8 cellular contexts compared by ENCODE assay signal in the genomic region with DNA sequence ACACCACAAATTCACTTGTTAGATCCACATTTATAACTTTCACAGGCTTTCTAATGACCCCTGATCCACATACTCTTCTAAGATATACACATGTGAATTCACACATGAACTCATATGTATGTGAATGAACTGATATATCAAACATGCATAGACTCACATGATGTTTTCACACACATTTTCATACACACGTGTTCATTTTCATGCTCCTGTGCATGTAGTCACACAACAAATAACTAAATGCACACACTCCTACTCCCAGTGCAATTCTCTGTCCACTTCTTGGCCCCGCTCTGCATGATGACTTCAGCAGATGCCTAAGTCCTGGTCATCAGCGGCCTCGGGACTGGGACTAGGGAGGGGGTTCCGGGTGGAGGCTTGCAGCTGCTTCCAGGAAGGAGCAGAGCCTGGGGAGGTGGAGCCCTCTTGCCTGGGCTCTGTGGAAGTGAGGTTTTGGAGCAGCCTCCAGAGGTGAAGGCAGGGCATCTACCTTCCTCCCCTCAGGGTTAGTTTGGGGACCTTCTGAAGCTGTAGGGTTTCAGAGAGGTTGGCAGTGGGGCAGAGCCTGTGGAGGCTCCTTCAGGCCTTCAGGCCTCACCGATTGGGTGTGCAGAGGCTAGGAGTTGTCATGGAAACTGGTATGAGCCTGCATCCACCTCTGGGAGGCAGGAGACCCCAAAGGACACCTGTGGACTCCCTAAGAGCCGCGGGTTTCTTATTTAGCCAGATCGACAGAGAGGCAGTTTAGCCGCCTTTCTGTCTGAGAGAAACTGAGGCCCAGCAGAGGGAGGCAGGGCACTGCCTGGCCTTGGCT. TPM values are rescaled to one million over a fixed set of nuclear protein-coding genes. Genes with fewer than 3 reads are reported as not detected.
DNase-seq lines count a peak whose midpoint lies in the region; ATAC-seq, FAIRE-seq and TF ChIP-seq lines count a peak whose summit lies in the region.

No MANE protein-coding gene starts in this region.

- H3K27me3 Mint-ChIP-seq in activated T-helper 2 cell treated with anti-CD3 and anti-CD28 coated beads, Interferon-gamma antibody, Interleukin-2, Interleukin-4, amounts not matched to agents 10 μg/mL and 5 μg/mL and 100 μg/mL, durations not matched to agents 14 hours and 24 hours and 36 hours (ENCODE audit: low read depth) = peaks cover 3% of the 10 kb centered on the region
- H3K27me3 Mint-ChIP-seq in glutamatergic neuron (ENCODE audit: unreplicated experiment) = peaks cover 11% of the 10 kb centered on the region
- H3K27me3 Mint-ChIP-seq in osteocyte (ENCODE audit: unreplicated experiment) = no peaks in the 10 kb centered on the region

- TF ChIP-seq CTCF in glutamatergic neuron (IDR thresholded peaks at IDR 0.05; ENCODE audit: partially characterized antibody, unreplicated experiment) = no peak
- no peak for TF ChIP-seq CTCF in osteocyte (IDR thresholded peaks at IDR 0.05)

- H3K36me3 Mint-ChIP-seq in activated T-helper 2 cell treated with anti-CD3 and anti-CD28 coated beads, Interferon-gamma antibody, Interleukin-2, Interleukin-4, amounts not matched to agents 10 μg/mL and 5 μg/mL and 100 μg/mL, durations not matched to agents 14 hours and 24 hours and 36 hours (ENCODE audit: low read depth) = peaks cover 9% of the 10 kb centered on the region
- H3K36me3 Mint-ChIP-seq in glutamatergic neuron (ENCODE audit: unreplicated experiment) = no peaks in the 10 kb centered on the region
- H3K36me3 Mint-ChIP-seq in osteocyte (ENCODE audit: unreplicated experiment) = peaks cover 13% of the 10 kb centered on the region

- intact Hi-C loops in activated T-helper 2 cell treated with anti-CD3 and anti-CD28 coated beads, Interferon-gamma antibody, Interleukin-2, Interleukin-4, amounts not matched to agents 10 μg/mL and 5 μg/mL and 100 μg/mL, durations not matched to agents 14 hours and 24 hours and 36 hours (cut with micrococcal nuclease) = no loop called here

- peak; percentile 96 for DNase-seq in H54 (ENCODE audit: insufficient read length, low spot score)
- no peak for DNase-seq in activated T-helper 2 cell treated with anti-CD3 and anti-CD28 coated beads, Interferon-gamma antibody, Interleukin-2, Interleukin-4, amounts not matched to agents 10 μg/mL and 5 μg/mL and 100 μg/mL, durations not matched to agents 14 hours and 24 hours and 36 hours (ENCODE audit: low spot score)
- DNase-seq in glutamatergic neuron = no peak
- DNase-seq in osteocyte (ENCODE audit: extremely low spot score, unreplicated experiment) = no peak
- no peak for DNase-seq in HuH-7 (ENCODE audit: low spot score)
- no peak for DNase-seq in D341Med (ENCODE audit: low spot score)

- peak overlapping the region; percentile 34 for H3K27ac Mint-ChIP-seq in activated T-helper 2 cell treated with anti-CD3 and anti-CD28 coated beads, Interferon-gamma antibody, Interleukin-2, Interleukin-4, amounts not matched to agents 10 μg/mL and 5 μg/mL and 100 μg/mL, durations not matched to agents 14 hours and 24 hours and 36 hours
- H3K27ac Mint-ChIP-seq in glutamatergic neuron (ENCODE audit: unreplicated experiment) = peak overlapping the region; percentile 77
- peak overlapping the region; percentile 89 for H3K27ac Mint-ChIP-seq in osteocyte (ENCODE audit: unreplicated experiment)

- ATAC-seq in HG02885 (IDR thresholded peaks at IDR 0.05; ENCODE audit: poor library complexity, unreplicated experiment) (no peak), HG03571 (IDR thresholded peaks at IDR 0.05; ENCODE audit: unreplicated experiment) (no peak)

- no peaks in the 10 kb centered on the region for H3K9me3 Mint-ChIP-seq in activated T-helper 2 cell treated with anti-CD3 and anti-CD28 coated beads, Interferon-gamma antibody, Interleukin-2, Interleukin-4, amounts not matched to agents 10 μg/mL and 5 μg/mL and 100 μg/mL, durations not matched to agents 14 hours and 24 hours and 36 hours
- peaks cover 14% of the 10 kb centered on the region for H3K9me3 Mint-ChIP-seq in glutamatergic neuron (ENCODE audit: unreplicated experiment)
- H3K9me3 Mint-ChIP-seq in osteocyte (ENCODE audit: unreplicated experiment) = no peaks in the 10 kb centered on the region

- H3K4me1 Mint-ChIP-seq in activated T-helper 2 cell treated with anti-CD3 and anti-CD28 coated beads, Interferon-gamma antibody, Interleukin-2, Interleukin-4, amounts not matched to agents 10 μg/mL and 5 μg/mL and 100 μg/mL, durations not matched to agents 14 hours and 24 hours and 36 hours (ENCODE audit: low read depth) = peaks cover 16% of the 10 kb centered on the region
- H3K4me1 Mint-ChIP-seq in glutamatergic neuron (ENCODE audit: low read depth, unreplicated experiment) (peaks cover 13% of the 10 kb centered on the region), osteocyte (ENCODE audit: unreplicated experiment) (peaks cover 28% of the 10 kb centered on the region)

- FAIRE-seq in H54 (lab: Jason Lieb, UNC) = no peak

- TF ChIP-seq POLR2A in H54 (IDR thresholded peaks at IDR 0.05; ENCODE audit: low read depth, low read length) = 0 out of 2 replicates have a peak, but pooled peaks have one; percentile 13

- peak overlapping the region; percentile 67 for H3K4me3 Mint-ChIP-seq in activated T-helper 2 cell treated with anti-CD3 and anti-CD28 coated beads, Interferon-gamma antibody, Interleukin-2, Interleukin-4, amounts not matched to agents 10 μg/mL and 5 μg/mL and 100 μg/mL, durations not matched to agents 14 hours and 24 hours and 36 hours (ENCODE audit: low read depth)
- H3K4me3 Mint-ChIP-seq in glutamatergic neuron (ENCODE audit: unreplicated experiment) (peak overlapping the region; percentile 89), osteocyte (ENCODE audit: unreplicated experiment) (peak overlapping the region; percentile 77)

RNA-seq across cellular contexts. Expression of a gene that starts 1.8 kb away (rescaled TPM):
- total RNA-seq in activated T-helper 2 cell treated with anti-CD3 and anti-CD28 coated beads, Interferon-gamma antibody, Interleukin-2, Interleukin-4, amounts not matched to agents 10 μg/mL and 5 μg/mL and 100 μg/mL, durations not matched to agents 14 hours and 24 hours and 36 hours = 19.2 and 22.2 TPM in 2 replicates
- total RNA-seq in glutamatergic neuron (ENCODE audit: unreplicated experiment) (56.7 TPM), osteocyte (69.9 and 72.1 TPM in 2 replicates)

RNA-seq across cellular contexts. Expression of a gene that starts 14.1 kb away (rescaled TPM):
- total RNA-seq in activated T-helper 2 cell treated with anti-CD3 and anti-CD28 coated beads, Interferon-gamma antibody, Interleukin-2, Interleukin-4, amounts not matched to agents 10 μg/mL and 5 μg/mL and 100 μg/mL, durations not matched to agents 14 hours and 24 hours and 36 hours = 25.9 and 27.2 TPM in 2 replicates
- total RNA-seq in glutamatergic neuron (ENCODE audit: unreplicated experiment) = 10.1 TPM
- 7.1 and 7.7 TPM in 2 replicates for total RNA-seq in osteocyte

RNA-seq across cellular contexts. Expression of a gene that starts 14.1 kb away (rescaled TPM):
- 62.7 TPM in 2 replicates for total RNA-seq in activated T-helper 2 cell treated with anti-CD3 and anti-CD28 coated beads, Interferon-gamma antibody, Interleukin-2, Interleukin-4, amounts not matched to agents 10 μg/mL and 5 μg/mL and 100 μg/mL, durations not matched to agents 14 hours and 24 hours and 36 hours
- total RNA-seq in glutamatergic neuron (ENCODE audit: unreplicated experiment) = 58.2 TPM
- 70.5 and 81.6 TPM in 2 replicates for total RNA-seq in osteocyte

RNA-seq across cellular contexts. Expression of a gene that starts 29.5 kb away (rescaled TPM):
- 0.53 and 0.64 TPM in 2 replicates for total RNA-seq in activated T-helper 2 cell treated with anti-CD3 and anti-CD28 coated beads, Interferon-gamma antibody, Interleukin-2, Interleukin-4, amounts not matched to agents 10 μg/mL and 5 μg/mL and 100 μg/mL, durations not matched to agents 14 hours and 24 hours and 36 hours
- total RNA-seq in glutamatergic neuron (ENCODE audit: unreplicated experiment) (1.5 TPM), osteocyte (1.9 and 2.1 TPM in 2 replicates)

RNA-seq across cellular contexts. Expression of a gene that starts 29.6 kb away (rescaled TPM):
- 41.3 and 44.3 TPM in 2 replicates for total RNA-seq in activated T-helper 2 cell treated with anti-CD3 and anti-CD28 coated beads, Interferon-gamma antibody, Interleukin-2, Interleukin-4, amounts not matched to agents 10 μg/mL and 5 μg/mL and 100 μg/mL, durations not matched to agents 14 hours and 24 hours and 36 hours
- 5.2 TPM for total RNA-seq in glutamatergic neuron (ENCODE audit: unreplicated experiment)
- 78.3 and 81.0 TPM in 2 replicates for total RNA-seq in osteocyte

Comparison
In these comparisons a context has a peak if more than half of its experiments do, and no peak if none do; other contexts are left out.
1. H3K27ac Mint-ChIP-seq: peak in every context shown above with its lines; median percentile 89 in osteocyte; 77 in glutamatergic neuron; 34 in activated T-helper 2 cell treated with anti-CD3 and anti-CD28 coated beads, Interferon-gamma antibody, Interleukin-2, Interleukin-4, amounts not matched to agents 10 μg/mL and 5 μg/mL and 100 μg/mL, durations not matched to agents 14 hours and 24 hours and 36 hours.